8 cellular contexts compared by ENCODE assay signal in genomic region chr5:157143127-157143959, GRCh38. TPM values are rescaled to one million over a fixed set of nuclear protein-coding genes. Genes with fewer than 3 reads are reported as not detected.
DNase-seq lines count a peak whose midpoint lies in the region; ATAC-seq and TF ChIP-seq lines count a peak whose summit lies in the region.

No MANE protein-coding gene starts in this region.

- CTCF ChIA-PET in CD4-positive, alpha-beta T cell (lab: Charles Lee): interaction anchor here (1.5 to 2.1 kb wide), 3 partner anchors 11 to 185 kb away, joined by 7 to 13 read pairs (median 7); no protein-coding TSS in a partner anchor

- peaks cover 49% of the 10 kb centered on the region for H3K36me3 Mint-ChIP-seq in CD4-positive, alpha-beta T cell (ENCODE audit: low read depth)
- peaks cover 36% of the 10 kb centered on the region for H3K36me3 Mint-ChIP-seq in activated T-helper 2 cell treated with anti-CD3 and anti-CD28 coated beads, Interferon-gamma antibody, Interleukin-2, Interleukin-4, amounts not matched to agents 10 μg/mL and 5 μg/mL and 100 μg/mL, durations not matched to agents 14 hours and 24 hours and 36 hours (ENCODE audit: low read depth)

- peak overlapping the region; percentile 98 for H3K27ac Mint-ChIP-seq in CD4-positive, alpha-beta T cell
- peak overlapping the region; percentile 97 for H3K27ac Mint-ChIP-seq in activated T-helper 2 cell treated with anti-CD3 and anti-CD28 coated beads, Interferon-gamma antibody, Interleukin-2, Interleukin-4, amounts not matched to agents 10 μg/mL and 5 μg/mL and 100 μg/mL, durations not matched to agents 14 hours and 24 hours and 36 hours

- POLR2A ChIA-PET in CD4-positive, alpha-beta T cell (lab: Charles Lee): interaction anchor here (0.7 to 2.9 kb wide), 56 partner anchors 9 to 588 kb away, joined by 3 to 60 read pairs (median 6); partner anchors contain the start of genes C5orf52, CYFIP2, HAVCR2 and ITK

- H3K4me3 Mint-ChIP-seq in CD4-positive, alpha-beta T cell: peak overlapping the region; percentile 95
- peak overlapping the region; percentile 97 for H3K4me3 Mint-ChIP-seq in activated T-helper 2 cell treated with anti-CD3 and anti-CD28 coated beads, Interferon-gamma antibody, Interleukin-2, Interleukin-4, amounts not matched to agents 10 μg/mL and 5 μg/mL and 100 μg/mL, durations not matched to agents 14 hours and 24 hours and 36 hours (ENCODE audit: low read depth)

- intact Hi-C loops in CD4-positive, alpha-beta T cell (cut with DNase I, micrococcal nuclease): loop anchor here (5.0 to 10.0 kb wide), 2 partner anchors 599 to 711 kb away; partner anchors contain the start of genes CLINT1 (in 1 of the 2) and LSM11 (in 1 of the 2)
- intact Hi-C loops in activated T-helper 2 cell treated with anti-CD3 and anti-CD28 coated beads, Interferon-gamma antibody, Interleukin-2, Interleukin-4, amounts not matched to agents 10 μg/mL and 5 μg/mL and 100 μg/mL, durations not matched to agents 14 hours and 24 hours and 36 hours (cut with micrococcal nuclease): loop anchor here (2.0 to 10.0 kb wide), 5 partner anchors 43 to 601 kb away; partner anchors contain the start of genes LSM11 and NIPAL4

- peak overlapping the region; percentile 76 for H3K9ac ChIP-seq in NT2/D1 (ENCODE audit: insufficient read length, low read depth)

- peak; percentile 25 to 49 (median 41) for DNase-seq in CD4-positive, alpha-beta T cell
- DNase-seq in GM19238 (ENCODE audit: insufficient read length, low spot score) (peak; percentile 37), NT2/D1 (ENCODE audit: low read depth, low spot score) (no peak), fibroblast of the conjunctiva (ENCODE audit: low read depth) (peak; percentile 8), ecto neural progenitor cell (ENCODE audit: low spot score) (no peak)
- DNase-seq in activated T-helper 2 cell treated with anti-CD3 and anti-CD28 coated beads, Interferon-gamma antibody, Interleukin-2, Interleukin-4, amounts not matched to agents 10 μg/mL and 5 μg/mL and 100 μg/mL, durations not matched to agents 14 hours and 24 hours and 36 hours (ENCODE audit: low spot score): peak; percentile 43

- H3K36me3 ChIP-seq in NT2/D1 (ENCODE audit: insufficient read depth, insufficient read length, low read length) (peaks cover 10% of the 10 kb centered on the region), neutrophil (peaks cover 12% of the 10 kb centered on the region)

- H3K27me3 Mint-ChIP-seq in CD4-positive, alpha-beta T cell: no peaks in the 10 kb centered on the region
- no peaks in the 10 kb centered on the region for H3K27me3 Mint-ChIP-seq in activated T-helper 2 cell treated with anti-CD3 and anti-CD28 coated beads, Interferon-gamma antibody, Interleukin-2, Interleukin-4, amounts not matched to agents 10 μg/mL and 5 μg/mL and 100 μg/mL, durations not matched to agents 14 hours and 24 hours and 36 hours (ENCODE audit: low read depth)

- peak; percentile 61 for ATAC-seq in CD4-positive, alpha-beta T cell (ENCODE audit: poor library complexity)
- ATAC-seq in HG03342 (IDR thresholded peaks at IDR 0.05; ENCODE audit: unreplicated experiment): peak; percentile 37

- H3K4me3 ChIP-seq in NT2/D1 (ENCODE audit: insufficient read length, low read depth): peak overlapping the region; percentile 92
- H3K4me3 ChIP-seq in neutrophil (ENCODE audit: low read depth in 1 of 2, low read length in 1 of 2): peak overlapping the region; percentile 83 to 84

- no peaks in the 10 kb centered on the region for H3K27me3 ChIP-seq in CD4-positive, alpha-beta T cell (ENCODE audit: control insufficient read depth, insufficient read depth, low read length)
- H3K27me3 ChIP-seq in NT2/D1 (ENCODE audit: insufficient read depth, insufficient read length) (no peaks in the 10 kb centered on the region), neutrophil (no peaks in the 10 kb centered on the region)

- no peaks in the 10 kb centered on the region for H3K9me3 Mint-ChIP-seq in CD4-positive, alpha-beta T cell
- no peaks in the 10 kb centered on the region for H3K9me3 Mint-ChIP-seq in activated T-helper 2 cell treated with anti-CD3 and anti-CD28 coated beads, Interferon-gamma antibody, Interleukin-2, Interleukin-4, amounts not matched to agents 10 μg/mL and 5 μg/mL and 100 μg/mL, durations not matched to agents 14 hours and 24 hours and 36 hours

- H3K4me1 ChIP-seq in NT2/D1 (ENCODE audit: insufficient read depth, insufficient read length) (no peaks in the 10 kb centered on the region), neutrophil (ENCODE audit: control insufficient read depth in 1 of 2, insufficient read depth in 1 of 2, low read depth in 1 of 2, low read length in 1 of 2) (peaks cover 17 to 21% of the 10 kb centered on the region in 2 experiments)

- TF ChIP-seq CTCF in CD4-positive, alpha-beta T cell (IDR thresholded peaks at IDR 0.05): no peak
- TF ChIP-seq CTCF in neutrophil (IDR thresholded peaks at IDR 0.05): peak; percentile 2

- peak overlapping the region; percentile 88 for H3K27ac ChIP-seq in CD4-positive, alpha-beta T cell (ENCODE audit: low read depth, low read length)
- peak overlapping the region; percentile 93 for H3K27ac ChIP-seq in neutrophil

- H3K9me3 ChIP-seq in CD4-positive, alpha-beta T cell (ENCODE audit: control insufficient read depth, low read length): no peaks in the 10 kb centered on the region
- H3K9me3 ChIP-seq in NT2/D1 (ENCODE audit: insufficient read depth, low read length) (no peaks in the 10 kb centered on the region), neutrophil (no peaks in the 10 kb centered on the region)

- H3K4me1 Mint-ChIP-seq in CD4-positive, alpha-beta T cell (ENCODE audit: low read depth): peaks cover 61% of the 10 kb centered on the region
- peaks cover 35% of the 10 kb centered on the region for H3K4me1 Mint-ChIP-seq in activated T-helper 2 cell treated with anti-CD3 and anti-CD28 coated beads, Interferon-gamma antibody, Interleukin-2, Interleukin-4, amounts not matched to agents 10 μg/mL and 5 μg/mL and 100 μg/mL, durations not matched to agents 14 hours and 24 hours and 36 hours (ENCODE audit: low read depth)

RNA-seq across cellular contexts. Expression of gene MED7, which starts 0.7 kb away (rescaled TPM):
- 1 to 10 TPM; 7.0 to 8.7 TPM for total RNA-seq in CD4-positive, alpha-beta T cell
- 12.5 and 13.1 TPM in 2 replicates for total RNA-seq in activated T-helper 2 cell treated with anti-CD3 and anti-CD28 coated beads, Interferon-gamma antibody, Interleukin-2, Interleukin-4, amounts not matched to agents 10 μg/mL and 5 μg/mL and 100 μg/mL, durations not matched to agents 14 hours and 24 hours and 36 hours

RNA-seq across cellular contexts. Expression of gene GARIN3, which starts 22.7 kb away (rescaled TPM):
- total RNA-seq in CD4-positive, alpha-beta T cell: not detected
- total RNA-seq in activated T-helper 2 cell treated with anti-CD3 and anti-CD28 coated beads, Interferon-gamma antibody, Interleukin-2, Interleukin-4, amounts not matched to agents 10 μg/mL and 5 μg/mL and 100 μg/mL, durations not matched to agents 14 hours and 24 hours and 36 hours: 0.23 and 0.30 TPM in 2 replicates

RNA-seq across cellular contexts. Expression of gene HAVCR2, which starts 34.5 kb away (rescaled TPM):
- 1 to 10 TPM; 1.4 to 1.8 TPM for total RNA-seq in CD4-positive, alpha-beta T cell
- 48.6 and 50.5 TPM in 2 replicates for total RNA-seq in activated T-helper 2 cell treated with anti-CD3 and anti-CD28 coated beads, Interferon-gamma antibody, Interleukin-2, Interleukin-4, amounts not matched to agents 10 μg/mL and 5 μg/mL and 100 μg/mL, durations not matched to agents 14 hours and 24 hours and 36 hours

RNA-seq across cellular contexts. Expression of gene ITK, which starts 37.3 kb away (rescaled TPM):
- total RNA-seq in CD4-positive, alpha-beta T cell: 100 to 1,000 TPM; 289 to 292 TPM
- 313 and 319 TPM in 2 replicates for total RNA-seq in activated T-helper 2 cell treated with anti-CD3 and anti-CD28 coated beads, Interferon-gamma antibody, Interleukin-2, Interleukin-4, amounts not matched to agents 10 μg/mL and 5 μg/mL and 100 μg/mL, durations not matched to agents 14 hours and 24 hours and 36 hours

Comparison
In these comparisons a context has a peak if more than half of its experiments do, and no peak if none do; other contexts are left out.
1. DNase-seq: peak in CD4-positive, alpha-beta T cell (10 of 10), GM19238 (single experiment), activated T-helper 2 cell treated with anti-CD3 and anti-CD28 coated beads, Interferon-gamma antibody, Interleukin-2, Interleukin-4, amounts not matched to agents 10 μg/mL and 5 μg/mL and 100 μg/mL, durations not matched to agents 14 hours and 24 hours and 36 hours (single experiment) and fibroblast of the conjunctiva (single experiment); none in NT2/D1 (single experiment) and ecto neural progenitor cell (single experiment).
2. RNA of gene HAVCR2, which starts 34.5 kb away (total RNA-seq): 48.6 to 50.5 TPM in activated T-helper 2 cell treated with anti-CD3 and anti-CD28 coated beads, Interferon-gamma antibody, Interleukin-2, Interleukin-4, amounts not matched to agents 10 μg/mL and 5 μg/mL and 100 μg/mL, durations not matched to agents 14 hours and 24 hours and 36 hours; 1.4 to 1.8 TPM in CD4-positive, alpha-beta T cell; every median in the first group is over 10 times any median in the second.